Comparison of ENCODE assay signal across 9 cellular contexts in the genomic region with DNA sequence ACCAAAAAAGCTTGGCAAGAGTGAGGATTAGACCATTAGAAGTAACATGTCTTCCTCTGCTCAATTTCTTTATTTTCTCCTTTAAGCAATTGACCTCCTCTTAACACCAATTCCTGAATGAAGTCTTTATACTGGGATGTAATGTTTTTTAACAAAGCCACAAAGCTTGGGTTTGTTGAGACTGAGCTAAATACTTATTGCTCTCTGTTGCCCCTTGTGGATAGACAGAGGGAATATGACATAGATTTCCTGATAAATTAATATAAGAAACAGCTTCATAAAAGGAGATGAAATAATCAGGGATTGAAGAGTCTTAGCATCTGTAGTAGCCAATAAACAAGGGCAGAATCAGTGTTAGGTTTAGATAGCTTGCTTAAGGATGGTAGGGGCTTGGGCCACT. TPM values are rescaled to one million over a fixed set of nuclear protein-coding genes. Genes with fewer than 3 reads are reported as not detected.
DNase-seq lines count a peak whose midpoint lies in the region; ATAC-seq, FAIRE-seq and TF ChIP-seq lines count a peak whose summit lies in the region.
"Had no signal": no experiment of that assay in that cellular context is flagged by ENCODE, and none has a peak within 500 bp of the region (broad histone marks: within the 10 kb centered on the region; RNA-seq: fewer than 3 reads in every experiment).

No MANE protein-coding gene starts in this region.

- no peak overlapping the region for H3K4me3 Mint-ChIP-seq in chondrocyte (ENCODE audit: unreplicated experiment)

- H3K4me1 Mint-ChIP-seq in chondrocyte (ENCODE audit: low read depth) = no peaks in the 10 kb centered on the region

- peaks cover 3% of the 10 kb centered on the region for H3K36me3 Mint-ChIP-seq in chondrocyte (ENCODE audit: low read depth)

- H3K27me3 ChIP-seq in neural cell (ENCODE audit: insufficient read depth, low read depth, low read length) = no peaks in the 10 kb centered on the region
- no peaks in the 10 kb centered on the region for H3K27me3 ChIP-seq in left ventricle myocardium inferior (ENCODE audit: low read depth)

- H3K79me2 ChIP-seq in neural cell (replicated peaks; ENCODE audit: insufficient read depth, low read length) = no peaks in the 10 kb centered on the region

- intact Hi-C loops in left ventricle myocardium inferior (cut with micrococcal nuclease) = no loop called here

- H3K27ac Mint-ChIP-seq in chondrocyte (ENCODE audit: unreplicated experiment) = no peak overlapping the region

- DNase-seq in LNCaP clone FGC (ENCODE audit: low read depth) (no peak), chondrocyte (ENCODE audit: low spot score) (no peak), left ventricle myocardium inferior (no peak), NCI-H1436 (lab: John Stamatoyannopoulos, UW) (no peak)

- H3K4me3 ChIP-seq in LNCaP clone FGC (ENCODE audit: low read depth, low read length) = no peak overlapping the region
- H3K4me3 ChIP-seq in neural cell (ENCODE audit: low read length) = no peak overlapping the region
- no peak overlapping the region for H3K4me3 ChIP-seq in left ventricle myocardium inferior

- no peak overlapping the region for H2AFZ ChIP-seq in neural cell (ENCODE audit: low read depth, low read length)

- no peaks in the 10 kb centered on the region for H3K4me1 ChIP-seq in left ventricle myocardium inferior

- ATAC-seq in GM18498 (IDR thresholded peaks at IDR 0.05; ENCODE audit: unreplicated experiment) (no peak), GM21526 (IDR thresholded peaks at IDR 0.05; ENCODE audit: low FRiP score, unreplicated experiment) (no peak)

- no peak for TF ChIP-seq RAD21 in neural cell (conservative IDR thresholded peaks at IDR 0.05)

- FAIRE-seq in G401.6 (lab: Jason Lieb, UNC) = peak; percentile 6
- FAIRE-seq: colon had no signal

- no peaks in the 10 kb centered on the region for H3K9me2 ChIP-seq in neural cell (ENCODE audit: insufficient read depth, low read length)

- TF ChIP-seq EP300 in neural cell (conservative IDR thresholded peaks at IDR 0.05; ENCODE audit: poor library complexity, severe bottlenecking) = no peak

- TF ChIP-seq CTCF in LNCaP clone FGC (IDR thresholded peaks at IDR 0.05; ENCODE audit: control insufficient read depth, extremely low read depth, insufficient read depth) (peak; percentile 33; the same call in 1 of the 2 replicates), chondrocyte (IDR thresholded peaks at IDR 0.05) (peak; percentile 78), neural cell (IDR thresholded peaks at IDR 0.05; ENCODE audit: poor library complexity, severe bottlenecking) (peak; percentile 32), left ventricle myocardium inferior (IDR thresholded peaks at IDR 0.05; ENCODE audit: borderline replicate concordance) (no peak)

- H3F3A ChIP-seq in neural cell (ENCODE audit: insufficient read depth, low read length, poor library complexity, severe bottlenecking) = no peaks in the 10 kb centered on the region

- peaks cover 17% of the 10 kb centered on the region for H3K9me3 Mint-ChIP-seq in chondrocyte (ENCODE audit: low read depth)

- no peak overlapping the region for H3K4me2 ChIP-seq in neural cell (ENCODE audit: low read length)

- H3K27me3 Mint-ChIP-seq in chondrocyte (ENCODE audit: low read depth) = no peaks in the 10 kb centered on the region

- H3K36me3 ChIP-seq in neural cell (ENCODE audit: insufficient read depth, low read length) (no peaks in the 10 kb centered on the region), left ventricle myocardium inferior (no peaks in the 10 kb centered on the region)

- H3K9ac ChIP-seq in neural cell (ENCODE audit: low read length) = no peak overlapping the region

- H3K9me3 ChIP-seq in neural cell (ENCODE audit: low read length) = no peaks in the 10 kb centered on the region
- peaks cover 4% of the 10 kb centered on the region for H3K9me3 ChIP-seq in left ventricle myocardium inferior (replicated peaks)

- no peaks in the 10 kb centered on the region for H4K20me1 ChIP-seq in neural cell (ENCODE audit: insufficient read depth)

- H3K27ac ChIP-seq in neural cell (ENCODE audit: low read length) (no peak overlapping the region), left ventricle myocardium inferior (replicated peaks) (no peak overlapping the region)

TF ChIP-seq in neural cell, 6 proteins besides CTCF, POLR2A, EP300 and RAD21:
- TF ChIP-seq TAF1 (IDR thresholded peaks at IDR 0.05; ENCODE audit: low read depth) (no peak), MXI1 (conservative IDR thresholded peaks at IDR 0.05; ENCODE audit: poor library complexity, severe bottlenecking) (no peak), POLR2AphosphoS5 (IDR thresholded peaks at IDR 0.05) (no peak), EZH2 (IDR thresholded peaks at IDR 0.05; ENCODE audit: borderline replicate concordance, insufficient read depth, low read length, poor library complexity, severe bottlenecking) (no peak), SMC3 (conservative IDR thresholded peaks at IDR 0.05; ENCODE audit: poor library complexity) (no peak)
- TF ChIP-seq, protein P1, sequence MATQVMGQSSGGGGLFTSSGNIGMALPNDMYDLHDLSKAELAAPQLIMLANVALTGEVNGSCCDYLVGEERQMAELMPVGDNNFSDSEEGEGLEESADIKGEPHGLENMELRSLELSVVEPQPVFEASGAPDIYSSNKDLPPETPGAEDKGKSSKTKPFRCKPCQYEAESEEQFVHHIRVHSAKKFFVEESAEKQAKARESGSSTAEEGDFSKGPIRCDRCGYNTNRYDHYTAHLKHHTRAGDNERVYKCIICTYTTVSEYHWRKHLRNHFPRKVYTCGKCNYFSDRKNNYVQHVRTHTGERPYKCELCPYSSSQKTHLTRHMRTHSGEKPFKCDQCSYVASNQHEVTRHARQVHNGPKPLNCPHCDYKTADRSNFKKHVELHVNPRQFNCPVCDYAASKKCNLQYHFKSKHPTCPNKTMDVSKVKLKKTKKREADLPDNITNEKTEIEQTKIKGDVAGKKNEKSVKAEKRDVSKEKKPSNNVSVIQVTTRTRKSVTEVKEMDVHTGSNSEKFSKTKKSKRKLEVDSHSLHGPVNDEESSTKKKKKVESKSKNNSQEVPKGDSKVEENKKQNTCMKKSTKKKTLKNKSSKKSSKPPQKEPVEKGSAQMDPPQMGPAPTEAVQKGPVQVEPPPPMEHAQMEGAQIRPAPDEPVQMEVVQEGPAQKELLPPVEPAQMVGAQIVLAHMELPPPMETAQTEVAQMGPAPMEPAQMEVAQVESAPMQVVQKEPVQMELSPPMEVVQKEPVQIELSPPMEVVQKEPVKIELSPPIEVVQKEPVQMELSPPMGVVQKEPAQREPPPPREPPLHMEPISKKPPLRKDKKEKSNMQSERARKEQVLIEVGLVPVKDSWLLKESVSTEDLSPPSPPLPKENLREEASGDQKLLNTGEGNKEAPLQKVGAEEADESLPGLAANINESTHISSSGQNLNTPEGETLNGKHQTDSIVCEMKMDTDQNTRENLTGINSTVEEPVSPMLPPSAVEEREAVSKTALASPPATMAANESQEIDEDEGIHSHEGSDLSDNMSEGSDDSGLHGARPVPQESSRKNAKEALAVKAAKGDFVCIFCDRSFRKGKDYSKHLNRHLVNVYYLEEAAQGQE (IDR thresholded peaks at IDR 0.05; ENCODE audit: borderline replicate concordance) = no peak

RNA-seq across cellular contexts. Expression of a gene that starts 57.6 kb away (rescaled TPM):
- 0.70 to 1.6 TPM (median 0.87 TPM) in 3 replicates for total RNA-seq in chondrocyte
- polyA plus RNA-seq in neural cell = 1.6 and 4.3 TPM in 2 replicates
- 3.1 and 3.4 TPM in 2 replicates for polyA minus RNA-seq in neural cell
- total RNA-seq in left ventricle myocardium inferior = not detected
